ENCODE assay signal across 8 cellular contexts in genomic region chr10:119652361-119652760, GRCh38. TPM values are rescaled to one million over a fixed set of nuclear protein-coding genes. Genes with fewer than 3 reads are reported as not detected.
DNase-seq lines count a peak whose midpoint lies in the region; ATAC-seq and TF ChIP-seq lines count a peak whose summit lies in the region.

No MANE protein-coding gene starts in this region.

- TF ChIP-seq CTCF in GM06990 (IDR thresholded peaks at IDR 0.05; ENCODE audit: insufficient read depth, low read length, poor library complexity, severe bottlenecking): peak; percentile 17

- intact Hi-C loops in left ventricle myocardium superior (cut with micrococcal nuclease): no loop called here
- intact Hi-C loops in sciatic nerve (cut with DNase I): no loop called here

- ATAC-seq in left ventricle myocardium superior: peak; percentile 31
- peak; percentile 59 for ATAC-seq in sciatic nerve
- no peak for ATAC-seq in GM19395 (IDR thresholded peaks at IDR 0.05; ENCODE audit: unreplicated experiment)
- no peak for ATAC-seq in HG02571 (IDR thresholded peaks at IDR 0.05; ENCODE audit: unreplicated experiment)

- DNase-seq in A172 (ENCODE audit: low spot score): peak; percentile 67
- no peak for DNase-seq in GM06990 (ENCODE audit: extremely low read depth, insufficient read length)
- peak; percentile 3 to 37 for DNase-seq in NCI-H446 (lab: John Stamatoyannopoulos, UW)
- DNase-seq in amniotic epithelial cell (ENCODE audit: low read depth): peak; percentile 78
- no peak for DNase-seq in left ventricle myocardium superior
- DNase-seq in sciatic nerve (ENCODE audit: low spot score): no peak

- H3K4me3 ChIP-seq in GM06990 (replicated peaks; ENCODE audit: low read depth, low read length): peak overlapping the region; percentile 64

- no peaks in the 10 kb centered on the region; the same call in 1 of the 2 replicates for H3K36me3 ChIP-seq in GM06990 (ENCODE audit: control insufficient read depth, insufficient read depth, low read length)

- no peaks in the 10 kb centered on the region for H3K27me3 ChIP-seq in GM06990 (replicated peaks; ENCODE audit: control insufficient read depth, insufficient read depth, low read length)

RNA-seq across cellular contexts. Expression of gene BAG3, which starts 1.2 kb away (rescaled TPM):
- 31.0 and 39.8 TPM in 2 replicates for total RNA-seq in A172 (2014; rRNA removed; shearing (Covaris generic))
- 151 TPM for total RNA-seq in left ventricle myocardium superior
- 50.1 TPM for total RNA-seq in sciatic nerve

RNA-seq across cellular contexts. Expression of gene TIAL1, which starts 55.6 kb away (rescaled TPM):
- total RNA-seq in A172 (2014; rRNA removed; shearing (Covaris generic)): 52.4 and 62.5 TPM in 2 replicates
- total RNA-seq in left ventricle myocardium superior (78.1 TPM), sciatic nerve (121 TPM)

Comparison
In these comparisons a context has a peak if more than half of its experiments do, and no peak if none do; other contexts are left out.
1. DNase-seq: peak in A172 (single experiment), NCI-H446 (2 of 2) and amniotic epithelial cell (single experiment); none in GM06990 (single experiment), left ventricle myocardium superior (single experiment) and sciatic nerve (single experiment).
2. ATAC-seq: peak in left ventricle myocardium superior (single experiment) and sciatic nerve (single experiment); none in GM19395 (single experiment) and HG02571 (single experiment).